ENCODE assay signal across 8 cellular contexts in the genomic region with DNA sequence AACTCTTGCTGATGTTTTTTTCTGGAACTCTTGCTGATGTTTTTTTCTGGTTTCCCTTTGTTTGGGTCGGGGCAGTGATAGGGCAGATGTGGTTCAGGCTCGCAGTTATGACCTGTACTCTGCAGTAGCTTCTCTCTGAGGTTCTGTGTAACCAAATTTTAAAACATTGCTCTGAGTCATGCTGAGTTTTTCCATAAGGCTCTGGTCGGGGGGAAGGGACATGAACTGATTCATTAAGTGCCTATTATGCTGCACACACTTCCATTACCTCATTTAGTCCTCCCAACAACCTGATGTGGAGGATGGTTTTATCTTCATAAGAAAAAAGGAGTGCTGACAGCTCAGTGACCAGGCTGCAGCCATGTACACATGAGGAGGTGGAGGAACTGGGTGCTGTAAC. TPM values are rescaled to one million over a fixed set of nuclear protein-coding genes. Genes with fewer than 3 reads are reported as not detected.
DNase-seq lines count a peak whose midpoint lies in the region; ATAC-seq, FAIRE-seq and TF ChIP-seq lines count a peak whose summit lies in the region.

No MANE protein-coding gene starts in this region.

- FAIRE-seq in endometrium (lab: Jason Lieb, UNC) (peak; percentile 55), D721Med (lab: Jason Lieb, UNC) (no peak)

- no peaks in the 10 kb centered on the region for H3K9me3 ChIP-seq in sigmoid colon

- CTCF ChIA-PET in GM10248 (lab: Yijun Ruan, JAX) = interaction anchor here (1.0 to 1.3 kb wide), 4 partner anchors 8 to 159 kb away, joined by 3 to 4 read pairs (median 4); no protein-coding TSS in a partner anchor

- H3K27ac ChIP-seq in sigmoid colon = peak overlapping the region; percentile 74 to 89 (median 76)

- peaks cover 0 to 90% (median 64%) of the 10 kb centered on the region in 4 donors for H3K4me1 ChIP-seq in sigmoid colon

- DNase-seq in GM10248 (ENCODE audit: extremely low spot score) (peak; percentile 48), sigmoid colon (no peak), D721Med (ENCODE audit: insufficient read length, low spot score) (no peak), left colon (no peak)

- intact Hi-C loops in sigmoid colon (cut with DNase I) = loop anchor here (5.0 kb wide), 1 partner anchor 154 kb away; no protein-coding TSS in a partner anchor
- intact Hi-C loops in left colon (cut with DNase I, micrococcal nuclease) = no loop called here

- H3K27me3 ChIP-seq in sigmoid colon = no peaks in the 10 kb centered on the region

- TF ChIP-seq EP300 in sigmoid colon (IDR thresholded peaks at IDR 0.05) = no peak

- POLR2A ChIA-PET in GM10248 (lab: Yijun Ruan, JAX) = no interaction called here

- ATAC-seq in SK-N-SH treated with all-trans-retinoic acid at 6 μM for 48 hours (peak; percentile 94), GM21526 (IDR thresholded peaks at IDR 0.05; ENCODE audit: low FRiP score, unreplicated experiment) (no peak), left colon (no peak), GM21717 (IDR thresholded peaks at IDR 0.05; ENCODE audit: unreplicated experiment) (no peak)

- 44 to 80% methylated on average over 3 of the region's 3 CpGs for WGBS in sigmoid colon, 2 donors

- no peak overlapping the region for H3K4me3 ChIP-seq in sigmoid colon

- TF ChIP-seq POLR2A in sigmoid colon (IDR thresholded peaks at IDR 0.05) = no peak

- no peaks in the 10 kb centered on the region for H3K36me3 ChIP-seq in sigmoid colon

- TF ChIP-seq CTCF in GM10248 (IDR thresholded peaks at IDR 0.05; ENCODE audit: control extremely low read depth, extremely low read depth, low read depth, missing control alignments) (no peak), sigmoid colon (IDR thresholded peaks at IDR 0.05) (no peak), D721Med (IDR thresholded peaks at IDR 0.05; ENCODE audit: insufficient read depth, missing control alignments) (no peak)

TF ChIP-seq in SK-N-SH treated with all-trans-retinoic acid at 6 μM for 48 hours, 23 proteins besides CTCF, POLR2A, EP300 and RAD21:
- TF ChIP-seq RARB (CRISPR knock-in tag; IDR thresholded peaks at IDR 0.05) = no peak
- TF ChIP-seq ISL1 (CRISPR knock-in tag; IDR thresholded peaks at IDR 0.05) = peak; percentile 71

RNA-seq across cellular contexts. Expression of a gene that starts 18.9 kb away (rescaled TPM):
- total RNA-seq in sigmoid colon (10 to 100 TPM; 26.5 to 51.8 (median 28.1) TPM), left colon (10 to 100 TPM; 50.9 to 51.0 TPM)
- 10 to 100 TPM in 1 of 3 donors, 1 to 10 TPM in 1, under 1 TPM in 1; 0.60 to 23.0 (median 9.2) TPM for polyA plus RNA-seq in sigmoid colon
